ENCODE assay signal across 13 cellular contexts in the genomic region with DNA sequence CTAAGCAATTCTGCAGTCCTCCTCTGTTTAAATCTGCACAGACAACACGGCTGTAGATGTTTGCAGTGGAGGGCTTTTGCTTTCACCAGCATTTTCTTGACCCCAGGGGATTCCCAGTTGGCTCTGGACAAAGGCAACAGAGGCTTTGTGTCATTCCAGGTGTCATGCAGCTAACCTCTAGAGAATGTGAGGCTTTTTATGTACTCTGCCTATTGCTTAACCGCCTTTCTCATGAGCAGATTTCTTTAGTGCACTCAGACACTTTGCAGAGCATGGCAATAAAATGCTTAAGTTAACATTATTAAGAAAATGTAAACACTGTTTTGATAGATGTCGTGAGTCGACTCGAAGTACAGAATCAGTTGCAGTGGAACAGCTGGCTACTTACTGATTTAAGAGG.
DNase-seq lines count a peak whose midpoint lies in the region; ATAC-seq lines count a peak whose summit lies in the region.
"Had no signal": no experiment of that assay in that cellular context is flagged by ENCODE, and none has a peak within 500 bp of the region (broad histone marks: within the 10 kb centered on the region; RNA-seq: fewer than 3 reads in every experiment).

No MANE protein-coding gene starts in this region.

- H3K4me3 ChIP-seq in ACC112 (ENCODE audit: low read depth, low read length) = no peak overlapping the region
- H3K4me3 ChIP-seq in Karpas-422 (ENCODE audit: low read length) = no peak overlapping the region
- H3K4me3 ChIP-seq: coronary artery had no signal

- peaks cover 27% of the 10 kb centered on the region for H3K9me3 ChIP-seq in Karpas-422 (ENCODE audit: low read length)

- no peak overlapping the region for H3K9ac ChIP-seq in Karpas-422 (ENCODE audit: low read length)

- ATAC-seq in GM19324 (IDR thresholded peaks at IDR 0.05; ENCODE audit: low FRiP score, unreplicated experiment) = no peak
- ATAC-seq: left ventricle myocardium superior had no signal

- DNase-seq in NCI-H1092 (lab: John Stamatoyannopoulos, UW) (peak; percentile 83), NCI-H82 treated with DMSO at 0.1 percent for 48 hours (lab: John Stamatoyannopoulos, UW; ENCODE audit: unreplicated experiment) (peak; percentile 43), iPS-NIHi11 (ENCODE audit: low spot score) (peak; percentile 34), Karpas-422 (no peak), mucosa of gallbladder (ENCODE audit: low spot score) (no peak), NCI-H446 treated with DMSO at 0.1 percent for 48 hours (lab: John Stamatoyannopoulos, UW) (no peak)
- DNase-seq: activated CD4-positive, alpha-beta memory T cell treated with anti-CD3 and anti-CD28 coated beads, Interleukin-2, amount 10 ng/mL, durations not matched to agents 7 days and 5 days; activated naive CD8-positive, alpha-beta T cell treated with anti-CD3 and anti-CD28 coated beads, Interleukin-2, amount 10 ng/mL, durations not matched to agents 7 days and 5 days; foreskin fibroblast; left ventricle myocardium superior had no signal

- no peak overlapping the region for H3K4me2 ChIP-seq in Karpas-422 (ENCODE audit: low read depth, low read length, poor library complexity, severe bottlenecking)

- H3K9me2 ChIP-seq in Karpas-422 (replicated peaks; ENCODE audit: insufficient read depth, low read length) = no peaks in the 10 kb centered on the region

- no peak overlapping the region for H3K27ac ChIP-seq in ACC112 (ENCODE audit: low read depth, low read length)
- no peak overlapping the region for H3K27ac ChIP-seq in Karpas-422 (ENCODE audit: low read length)
- H3K27ac ChIP-seq: coronary artery had no signal

- H3K27me3 ChIP-seq in ACC112 (ENCODE audit: insufficient read depth, low read length) (no peaks in the 10 kb centered on the region), Karpas-422 (ENCODE audit: low read length) (no peaks in the 10 kb centered on the region)

- H3K4me1 ChIP-seq in ACC112 (ENCODE audit: control insufficient read depth, insufficient read depth, low read length, unreplicated experiment) (no peaks in the 10 kb centered on the region), Karpas-422 (ENCODE audit: low read length) (no peaks in the 10 kb centered on the region)

- H3K36me3 ChIP-seq in ACC112 (ENCODE audit: insufficient read depth, low read length) (no peaks in the 10 kb centered on the region), Karpas-422 (ENCODE audit: insufficient read depth, low read length) (no peaks in the 10 kb centered on the region)

- peak overlapping the region; percentile 32 for H2AFZ ChIP-seq in ACC112 (ENCODE audit: low read length, unreplicated experiment)
- no peak overlapping the region for H2AFZ ChIP-seq in Karpas-422 (ENCODE audit: low read length)

- H3K79me2 ChIP-seq in ACC112 (ENCODE audit: control insufficient read depth, insufficient read depth, low read length, unreplicated experiment) (no peaks in the 10 kb centered on the region), Karpas-422 (ENCODE audit: low read length) (no peaks in the 10 kb centered on the region)

- no peaks in the 10 kb centered on the region for H4K20me1 ChIP-seq in Karpas-422 (ENCODE audit: insufficient read depth, low read depth, low read length)

Comparison
In these comparisons a context has a peak if more than half of its experiments do, and no peak if none do; other contexts are left out.
1. DNase-seq: peak in NCI-H1092 (single experiment), NCI-H82 treated with DMSO at 0.1 percent for 48 hours (single experiment) and iPS-NIHi11 (single experiment); none in Karpas-422 (single experiment), mucosa of gallbladder (single experiment) and NCI-H446 treated with DMSO at 0.1 percent for 48 hours (single experiment).